Comparison of ENCODE assay signal across 22 cellular contexts in genomic region chr2:114684404-114684803, GRCh38.
DNase-seq lines count a peak whose midpoint lies in the region; ATAC-seq and TF ChIP-seq lines count a peak whose summit lies in the region.
"Had no signal": no experiment of that assay in that cellular context is flagged by ENCODE, and none has a peak within 500 bp of the region (broad histone marks: within the 10 kb centered on the region; RNA-seq: fewer than 3 reads in every experiment).

No MANE protein-coding gene starts in this region.

- no peaks in the 10 kb centered on the region for H3K36me3 Mint-ChIP-seq in activated naive CD4-positive, alpha-beta T cell treated with anti-CD3 and anti-CD28 coated beads for 36 hours (ENCODE audit: low read depth)
- no peaks in the 10 kb centered on the region for H3K36me3 Mint-ChIP-seq in GM23338 (ENCODE audit: low read depth)

- H3K27ac Mint-ChIP-seq in activated naive CD4-positive, alpha-beta T cell treated with anti-CD3 and anti-CD28 coated beads for 36 hours = no peak overlapping the region
- H3K27ac Mint-ChIP-seq in GM23338 = peak overlapping the region; percentile 65; the same call in 1 of the 2 replicates
- H3K27ac Mint-ChIP-seq: CD4-positive, alpha-beta T cell had no signal

- peak; percentile 9 for DNase-seq in activated naive CD4-positive, alpha-beta T cell treated with anti-CD3 and anti-CD28 coated beads for 36 hours
- no peak for DNase-seq in activated naive CD4-positive, alpha-beta T cell treated with Interleukin-2 at 50 U/mL for 16 hours
- peak; percentile 28 for DNase-seq in GM23338 (ENCODE audit: low spot score)
- peak; percentile 28 for DNase-seq in NT2/D1 (ENCODE audit: low read depth, low spot score)
- DNase-seq in iPS-NIHi7 (ENCODE audit: extremely low spot score) = peak; percentile 22
- no peak for DNase-seq in effector CD4-positive, alpha-beta T cell
- DNase-seq: CD4-positive, alpha-beta T cell; DMS153; GF-D8; HCEC 1CT; MV-4-11; NCI-H1694 treated with DMSO at 0.1 percent for 48 hours; NCI-H2227 treated with DMSO at 0.1 percent for 48 hours; NCI-H524; NCI-H82; PC-9; SJCRH30 had no signal

- no peaks in the 10 kb centered on the region for H3K27me3 ChIP-seq in GM23338 (ENCODE audit: insufficient read depth)
- H3K27me3 ChIP-seq in NT2/D1 (ENCODE audit: insufficient read depth, insufficient read length) = no peaks in the 10 kb centered on the region
- H3K27me3 ChIP-seq: SJCRH30 had no signal

- no peaks in the 10 kb centered on the region for H3K36me3 ChIP-seq in GM23338 (ENCODE audit: insufficient read depth)
- no peaks in the 10 kb centered on the region for H3K36me3 ChIP-seq in NT2/D1 (ENCODE audit: insufficient read depth, insufficient read length, low read length)
- H3K36me3 ChIP-seq: SJCRH30 had no signal

- H3K79me2 ChIP-seq in GM23338 (replicated peaks; ENCODE audit: insufficient read depth) = no peaks in the 10 kb centered on the region

- H3F3A ChIP-seq in GM23338 (replicated peaks; ENCODE audit: low read depth) = no peaks in the 10 kb centered on the region

- peak overlapping the region; percentile 82 for H3K27ac ChIP-seq in GM23338 (ENCODE audit: low read depth)
- H3K27ac ChIP-seq: A549, KMS-11, PC-9, RWPE1, SJCRH30 had no signal

- H3K9me3 Mint-ChIP-seq in activated naive CD4-positive, alpha-beta T cell treated with anti-CD3 and anti-CD28 coated beads for 36 hours = no peaks in the 10 kb centered on the region
- H3K9me3 Mint-ChIP-seq in GM23338 = no peaks in the 10 kb centered on the region; the same call in 2 of the 3 replicates
- H3K9me3 Mint-ChIP-seq: CD4-positive, alpha-beta T cell had no signal

- H3K4me1 ChIP-seq in GM23338 (ENCODE audit: insufficient read depth) (peaks cover 26% of the 10 kb centered on the region), NT2/D1 (ENCODE audit: insufficient read depth, insufficient read length) (no peaks in the 10 kb centered on the region)
- H3K4me1 ChIP-seq: A549 had no signal

- H3K9ac ChIP-seq in NT2/D1 (ENCODE audit: insufficient read length, low read depth) = no peak overlapping the region
- H3K9ac ChIP-seq: KMS-11 had no signal

- intact Hi-C loops in activated naive CD4-positive, alpha-beta T cell treated with anti-CD3 and anti-CD28 coated beads for 36 hours (cut with micrococcal nuclease) = no loop called here

- H3K4me3 Mint-ChIP-seq in activated naive CD4-positive, alpha-beta T cell treated with anti-CD3 and anti-CD28 coated beads for 36 hours = no peak overlapping the region
- no peak overlapping the region for H3K4me3 Mint-ChIP-seq in GM23338
- H3K4me3 Mint-ChIP-seq: CD4-positive, alpha-beta T cell had no signal

- peaks cover 4% of the 10 kb centered on the region for H3K4me1 Mint-ChIP-seq in activated naive CD4-positive, alpha-beta T cell treated with anti-CD3 and anti-CD28 coated beads for 36 hours (ENCODE audit: low read depth)
- peaks cover 36% of the 10 kb centered on the region for H3K4me1 Mint-ChIP-seq in GM23338

- H3K9me3 ChIP-seq in NT2/D1 (ENCODE audit: insufficient read depth, low read length) = no peaks in the 10 kb centered on the region
- H3K9me3 ChIP-seq: A549, SJCRH30 had no signal

- H4K20me1 ChIP-seq in GM23338 (replicated peaks; ENCODE audit: insufficient read depth) = no peaks in the 10 kb centered on the region

- peak overlapping the region; percentile 35; the same call in 1 of the 2 replicates for H2AFZ ChIP-seq in GM23338
- H2AFZ ChIP-seq: PC-9 had no signal

- 0 out of 2 replicates have a peak overlapping the region, but pooled peaks have one; percentile 2 for H3K4me3 ChIP-seq in GM23338
- H3K4me3 ChIP-seq in NT2/D1 (ENCODE audit: insufficient read length, low read depth) = no peak overlapping the region
- H3K4me3 ChIP-seq: A549, PC-9, SJCRH30 had no signal

- no peaks in the 10 kb centered on the region for H3K9me2 ChIP-seq in GM23338 (ENCODE audit: insufficient read depth)

- H3K27me3 Mint-ChIP-seq in activated naive CD4-positive, alpha-beta T cell treated with anti-CD3 and anti-CD28 coated beads for 36 hours (ENCODE audit: low read depth) = no peaks in the 10 kb centered on the region
- H3K27me3 Mint-ChIP-seq in GM23338 (ENCODE audit: insufficient read depth, low read depth, poor library complexity) = no peaks in the 10 kb centered on the region

- ATAC-seq in GM23338 (peak; percentile 90), HG03039 (IDR thresholded peaks at IDR 0.05; ENCODE audit: unreplicated experiment) (no peak), HG03159 (IDR thresholded peaks at IDR 0.05; ENCODE audit: unreplicated experiment) (no peak)
- ATAC-seq: A549 had no signal

- CTCF ChIA-PET in activated naive CD4-positive, alpha-beta T cell treated with anti-CD3 and anti-CD28 coated beads for 36 hours (lab: Charles Lee) = no interaction called here

- H3K4me2 ChIP-seq in GM23338 = peak overlapping the region; percentile 56
- H3K4me2 ChIP-seq: A549, KMS-11, PC-9 had no signal

- TF ChIP-seq CTCF in GM23338 (conservative IDR thresholded peaks at IDR 0.05; ENCODE audit: low read depth in 2 of 2) = no peak

TF ChIP-seq in GM23338, 12 proteins besides CTCF, POLR2A, EP300 and RAD21 (continues in another document):
- TF ChIP-seq REST (IDR thresholded peaks at IDR 0.05; ENCODE audit: unreplicated experiment) (no peak), NANOG (IDR thresholded peaks at IDR 0.05; ENCODE audit: borderline replicate concordance) (no peak), ETS1 (IDR thresholded peaks at IDR 0.05) (no peak)

Comparison
In these comparisons a context has a peak if more than half of its experiments do, and no peak if none do; other contexts are left out.
1. DNase-seq: peak in activated naive CD4-positive, alpha-beta T cell treated with anti-CD3 and anti-CD28 coated beads for 36 hours (single experiment), GM23338 (single experiment), NT2/D1 (single experiment) and iPS-NIHi7 (single experiment); none in activated naive CD4-positive, alpha-beta T cell treated with Interleukin-2 at 50 U/mL for 16 hours (single experiment) and effector CD4-positive, alpha-beta T cell (single experiment).